Comparison of ENCODE assay signal across 8 cellular contexts in the genomic region with DNA sequence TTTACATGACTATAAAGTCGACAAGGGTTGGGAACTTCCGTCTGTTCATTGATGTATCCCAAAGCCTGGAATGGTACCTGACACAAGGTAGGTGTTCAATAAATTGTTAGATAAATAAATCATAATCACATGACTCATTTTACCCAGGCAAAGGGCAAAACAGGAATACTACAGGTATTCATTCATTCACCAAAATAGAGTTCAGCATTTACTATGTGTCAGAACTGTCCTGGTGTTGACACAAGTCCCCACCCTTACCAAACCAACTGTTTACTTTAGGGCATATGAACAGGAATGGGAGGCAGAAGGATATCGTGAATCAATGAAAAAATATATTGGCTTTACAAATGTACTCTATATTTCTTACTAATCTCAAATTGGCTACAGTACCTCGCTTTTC. TPM values are rescaled to one million over a fixed set of nuclear protein-coding genes. Genes with fewer than 3 reads are reported as not detected.
A peak's percentile ranks its signal among the peaks of the same experiment; 100 is the strongest.
DNase-seq lines count a peak whose midpoint lies in the region; ATAC-seq, FAIRE-seq and TF ChIP-seq lines count a peak whose summit lies in the region.

No MANE protein-coding gene starts in this region.

- H3K27ac ChIP-seq in cardiac muscle cell = peak overlapping the region; percentile 85
- peak overlapping the region; percentile 85 for H3K27ac ChIP-seq in K562 (ENCODE audit: extremely low read depth, low read depth, low read length)
- peak overlapping the region; percentile 77 for H3K27ac ChIP-seq in urinary bladder (ENCODE audit: low read depth)

- 27% methylated on average over 4 of the region's 4 CpGs for WGBS in K562 (ENCODE audit: insufficient coverage, low coverage, missing lambda C conversion rate)
- WGBS in urinary bladder = 38% methylated on average over 4 of the region's 4 CpGs

- no peak for TF ChIP-seq EP300 in K562 (IDR thresholded peaks at IDR 0.05; ENCODE audit: low read length)

- peak overlapping the region; percentile 92 to 94 for H3K9ac ChIP-seq in K562 (ENCODE audit: insufficient read depth in 1 of 2, low read depth in 2 of 2, low read length in 2 of 2)

- H3K27me3 ChIP-seq in cardiac muscle cell = no peaks in the 10 kb centered on the region
- no peaks in the 10 kb centered on the region for H3K27me3 ChIP-seq in K562 (ENCODE audit: control insufficient read depth in 2 of 2, insufficient read depth in 2 of 2, low read length in 2 of 2)

- no peak for FAIRE-seq in K562 (lab: Jason Lieb, UNC)

- no peaks in the 10 kb centered on the region for H3K36me3 ChIP-seq in cardiac muscle cell
- peaks cover 13% of the 10 kb centered on the region; the same call in 2 of the 3 replicates for H3K36me3 ChIP-seq in K562 (ENCODE audit: control insufficient read depth, insufficient read depth, low read length)
- H3K36me3 ChIP-seq in urinary bladder (ENCODE audit: insufficient read depth) = no peaks in the 10 kb centered on the region

- H3K4me2 ChIP-seq in K562 (ENCODE audit: insufficient read depth, low read length) = peak overlapping the region; percentile 85

- peak overlapping the region; percentile 98 for H2AFZ ChIP-seq in K562 (ENCODE audit: low read depth, low read length)

- H3K4me3 ChIP-seq in cardiac muscle cell = peak overlapping the region; percentile 64
- H3K4me3 ChIP-seq in K562 = peak overlapping the region; percentile 67
- H3K4me3 ChIP-seq in urinary bladder (ENCODE audit: low read depth, low read length) = peak overlapping the region; percentile 64

- no peak for TF ChIP-seq RAD21 in K562 (CRISPR knock-in tag; conservative IDR thresholded peaks at IDR 0.05 in 1 of 2, IDR thresholded peaks at IDR 0.05 in 1 of 2)

- POLR2A ChIA-PET in K562 (lab: Yijun Ruan, JAX) = no interaction called here

- BruUV-seq in K562 (replicated peaks; lab: Mats Ljungman, UMichigan) = no TSS peak

- H3K9me1 ChIP-seq in K562 (ENCODE audit: control insufficient read depth, insufficient read depth, low read length) = no peaks in the 10 kb centered on the region

- ATAC-seq in Right ventricle myocardium inferior (no peak), K562 (peak; percentile 26)

- CTCF ChIA-PET in K562 (lab: Yijun Ruan, JAX; ENCODE audit: low intra/inter-chr PET ratio) = no interaction called here

- intact Hi-C loops in Right ventricle myocardium inferior (cut with DNase I) = no loop called here
- intact Hi-C loops in K562 (cut with micrococcal nuclease) = no loop called here

- in situ Hi-C loops in K562 (cut with MboI) = no loop called here

- no peaks in the 10 kb centered on the region for H4K20me1 ChIP-seq in K562 (replicated peaks; ENCODE audit: control insufficient read depth, insufficient read depth, low read length)

- H3K9me3 ChIP-seq in cardiac muscle cell (ENCODE audit: low read depth) = no peaks in the 10 kb centered on the region
- no peaks in the 10 kb centered on the region for H3K9me3 ChIP-seq in K562 (replicated peaks; ENCODE audit: control insufficient read depth, insufficient read depth, low read depth, low read length)

- no peak for DNase-seq in cardiac muscle cell (ENCODE audit: low read depth in 1 of 2, low spot score in 1 of 2)
- no peak for DNase-seq in Right ventricle myocardium inferior (ENCODE audit: missing footprints)
- no peak for DNase-seq in K562 (ENCODE audit: extremely low read depth in 1 of 4, low spot score in 3 of 4)
- peak; percentile 9 for DNase-seq in medulla oblongata (ENCODE audit: extremely low spot score)
- no peak for DNase-seq in NCI-H446 (lab: John Stamatoyannopoulos, UW)
- DNase-seq in NK-92 (lab: John Stamatoyannopoulos, UW; ENCODE audit: unreplicated experiment) = no peak
- DNase-seq in 8988T = no peak

- H3K79me2 ChIP-seq in K562 (ENCODE audit: control insufficient read depth, insufficient read depth, low read length) = peaks cover 28% of the 10 kb centered on the region

- TF ChIP-seq POLR2A in K562 (conservative IDR thresholded peaks at IDR 0.05) = no peak

- H3K4me1 ChIP-seq in cardiac muscle cell (ENCODE audit: low read depth) (peaks cover 11% of the 10 kb centered on the region), K562 (replicated peaks in 1 of 2; ENCODE audit: control insufficient read depth in 2 of 2, insufficient read depth in 2 of 2, low read length in 2 of 2) (peaks cover 0 to 2% of the 10 kb centered on the region in 2 experiments; a peak in 3 of 5 replicates), urinary bladder (ENCODE audit: insufficient read depth) (no peaks in the 10 kb centered on the region)

- TF ChIP-seq CTCF in cardiac muscle cell (IDR thresholded peaks at IDR 0.05; ENCODE audit: low read depth, low read length) = no peak
- TF ChIP-seq CTCF in K562 (IDR thresholded peaks at IDR 0.05 in 2 of 3, conservative IDR thresholded peaks at IDR 0.05 in 1 of 3; ENCODE audit: insufficient read depth in 2 of 3, low read depth in 1 of 3, low read length in 3 of 3) = no peak

TF ChIP-seq in K562, 482 proteins besides CTCF, POLR2A, EP300 and RAD21 (continues in another document):
- TF ChIP-seq FOXA3 (CRISPR knock-in tag; conservative IDR thresholded peaks at IDR 0.05 in 1 of 2, IDR thresholded peaks at IDR 0.05 in 1 of 2) = peak in 1 of 2 experiments; percentile 58; a peak in 1 of 4 replicates
- TF ChIP-seq, protein P1, sequence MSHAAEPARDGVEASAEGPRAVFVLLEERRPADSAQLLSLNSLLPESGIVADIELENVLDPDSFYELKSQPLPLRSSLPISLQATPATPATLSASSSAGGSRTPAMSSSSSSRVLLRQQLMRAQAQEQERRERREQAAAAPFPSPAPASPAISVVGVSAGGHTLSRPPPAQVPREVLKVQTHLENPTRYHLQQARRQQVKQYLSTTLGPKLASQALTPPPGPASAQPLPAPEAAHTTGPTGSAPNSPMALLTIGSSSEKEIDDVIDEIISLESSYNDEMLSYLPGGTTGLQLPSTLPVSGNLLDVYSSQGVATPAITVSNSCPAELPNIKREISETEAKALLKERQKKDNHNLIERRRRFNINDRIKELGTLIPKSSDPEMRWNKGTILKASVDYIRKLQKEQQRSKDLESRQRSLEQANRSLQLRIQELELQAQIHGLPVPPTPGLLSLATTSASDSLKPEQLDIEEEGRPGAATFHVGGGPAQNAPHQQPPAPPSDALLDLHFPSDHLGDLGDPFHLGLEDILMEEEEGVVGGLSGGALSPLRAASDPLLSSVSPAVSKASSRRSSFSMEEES (CRISPR knock-in tag; IDR thresholded peaks at IDR 0.05) = peak; percentile 78

RNA-seq across cellular contexts. Expression of gene YAE1, which starts 0.7 kb away (rescaled TPM):
- 29.5 and 33.7 TPM in 2 replicates for total RNA-seq in cardiac muscle cell
- polyA plus RNA-seq in cardiac muscle cell = 44.3 and 50.6 TPM in 2 replicates
- total RNA-seq in Right ventricle myocardium inferior = 19.0 TPM
- total RNA-seq in K562 (2011; cell fraction: chromatin; rRNA removed; ENCODE audit: low replicate concordance) = 15.3 and 52.6 TPM in 2 replicates
- total RNA-seq in K562 (2011; cell fraction: nucleolus; rRNA removed) = 11.7 and 19.3 TPM in 2 replicates
- 28.8 and 50.9 TPM in 2 replicates for total RNA-seq in K562 (2011; cell fraction: nucleoplasm; rRNA removed)
- 16.3 and 29.6 TPM in 2 replicates for total RNA-seq in K562 (2014; rRNA removed)
- total RNA-seq in K562 (2014; rRNA removed; fragmentation: Illumina TruSeq; extraction: Trizol) = 28.5 and 30.1 TPM in 2 replicates
- total RNA-seq in K562 (2015; rRNA removed; fragmentation: Illumina TruSeq; extraction: Trizol) = 28.1 and 29.5 TPM in 2 replicates
- 15.2 and 17.9 TPM in 2 replicates for total RNA-seq in K562 (2021)
- polyA plus RNA-seq in K562 (2011; rRNA removed) = 27.3 and 41.2 TPM in 2 replicates
- 5.7 and 11.3 TPM in 2 replicates for polyA plus RNA-seq in K562 (2011; cell fraction: cytosol; rRNA removed)
- polyA plus RNA-seq in K562 (2011; cell fraction: nucleus; rRNA removed) = 23.0 and 30.6 TPM in 2 replicates
- polyA plus RNA-seq in K562 (2012) = 16.8 and 21.2 TPM in 2 replicates
- polyA plus RNA-seq in K562 (2014; fragmentation: Illumina TruSeq; extraction: Trizol) = 23.4 and 27.4 TPM in 2 replicates
- 10 to 100 TPM; 60.6 to 63.4 TPM for polyA plus RNA-seq in K562 (2014; fragmentation: Nextera tagmentation; extraction: Ambion mirVana)
- polyA plus RNA-seq in K562 (2014; rRNA removed) = 35.0 and 36.7 TPM in 2 replicates
- 37.4 and 49.6 TPM in 2 replicates for polyA minus RNA-seq in K562 (2011; rRNA and poly(A)+ RNA removed)
- polyA minus RNA-seq in K562 (2011; cell fraction: cytosol; rRNA and poly(A)+ RNA removed) = 8.2 and 9.3 TPM in 2 replicates
- 29.8 and 56.1 TPM in 2 replicates for polyA minus RNA-seq in K562 (2011; cell fraction: nucleus; rRNA and poly(A)+ RNA removed)
- total RNA-seq in urinary bladder = 53.6 TPM
- 26.0 TPM for polyA plus RNA-seq in urinary bladder

RNA-seq across cellular contexts. Expression of gene RALA, which starts 57.8 kb away (rescaled TPM):
- 7.3 and 9.1 TPM in 2 replicates for total RNA-seq in cardiac muscle cell
- 41.6 and 44.4 TPM in 2 replicates for polyA plus RNA-seq in cardiac muscle cell
- total RNA-seq in Right ventricle myocardium inferior = 35.7 TPM
- total RNA-seq in K562 (2011; cell fraction: chromatin; rRNA removed; ENCODE audit: low replicate concordance) = 8.4 and 9.2 TPM in 2 replicates
- total RNA-seq in K562 (2011; cell fraction: nucleolus; rRNA removed) = 8.0 and 11.1 TPM in 2 replicates
- 10.6 and 21.0 TPM in 2 replicates for total RNA-seq in K562 (2011; cell fraction: nucleoplasm; rRNA removed)
- total RNA-seq in K562 (2014; rRNA removed) = 7.7 and 9.7 TPM in 2 replicates
- 25.7 and 27.1 TPM in 2 replicates for total RNA-seq in K562 (2014; rRNA removed; fragmentation: Illumina TruSeq; extraction: Trizol)
- total RNA-seq in K562 (2015; rRNA removed; fragmentation: Illumina TruSeq; extraction: Trizol) = 21.5 and 25.6 TPM in 2 replicates
- total RNA-seq in K562 (2021) = 25.9 and 26.1 TPM in 2 replicates
- polyA plus RNA-seq in K562 (2011; rRNA removed) = 21.8 and 27.7 TPM in 2 replicates
- 6.7 and 9.2 TPM in 2 replicates for polyA plus RNA-seq in K562 (2011; cell fraction: cytosol; rRNA removed)
- polyA plus RNA-seq in K562 (2011; cell fraction: nucleus; rRNA removed) = 5.5 and 6.9 TPM in 2 replicates
- polyA plus RNA-seq in K562 (2012) = 27.7 and 49.2 TPM in 2 replicates
- polyA plus RNA-seq in K562 (2014; fragmentation: Illumina TruSeq; extraction: Trizol) = 23.8 and 28.0 TPM in 2 replicates
- polyA plus RNA-seq in K562 (2014; fragmentation: Nextera tagmentation; extraction: Ambion mirVana) = 1 to 10 TPM; 7.2 to 9.7 TPM
- polyA plus RNA-seq in K562 (2014; rRNA removed) = 25.9 and 27.8 TPM in 2 replicates
- polyA minus RNA-seq in K562 (2011; rRNA and poly(A)+ RNA removed) = 44.3 and 45.6 TPM in 2 replicates
- polyA minus RNA-seq in K562 (2011; cell fraction: cytosol; rRNA and poly(A)+ RNA removed) = 16.7 and 18.3 TPM in 2 replicates
- polyA minus RNA-seq in K562 (2011; cell fraction: nucleus; rRNA and poly(A)+ RNA removed) = 10.5 and 14.3 TPM in 2 replicates
- 32.7 TPM for total RNA-seq in urinary bladder
- polyA plus RNA-seq in urinary bladder = 23.5 TPM
